27 cellular contexts compared by ENCODE assay signal in the genomic region with DNA sequence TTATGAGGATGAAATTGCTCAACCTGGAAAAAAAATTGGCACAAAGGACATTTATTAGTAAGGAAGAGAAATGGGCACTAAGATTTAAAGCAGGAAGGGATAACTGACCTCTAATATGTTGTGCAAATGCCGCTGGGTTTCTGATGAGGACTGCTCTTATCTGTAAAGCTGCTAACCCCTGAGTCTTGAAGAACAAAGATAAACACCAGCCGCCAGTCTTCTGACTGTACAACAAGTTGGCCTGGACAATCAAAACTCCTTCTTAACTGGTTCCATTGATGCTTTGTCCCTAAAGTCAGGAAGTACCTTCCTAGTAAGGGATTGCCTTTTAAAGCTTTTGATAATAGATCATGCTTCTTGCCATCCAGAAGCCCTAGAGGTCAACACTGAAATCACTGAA.
"Had no signal": no experiment of that assay in that cellular context is flagged by ENCODE, and none has a peak within 500 bp of the region (broad histone marks: within the 10 kb centered on the region; RNA-seq: fewer than 3 reads in every experiment).

No MANE protein-coding gene starts in this region.

- H3K4me3 ChIP-seq: lower lobe of right lung, pancreas, prostate gland, spleen, suprapubic skin, thoracic aorta, tibial artery, upper lobe of right lung had no signal

- H3K9me3 ChIP-seq: lower lobe of right lung, pancreas, prostate gland, spleen, suprapubic skin, thoracic aorta, tibial artery, upper lobe of right lung had no signal

- FAIRE-seq: keratinocyte, pancreas, small intestine, urothelium cell line had no signal

- DNase-seq: hippocampal formation; kidney glomerular epithelial cell; left cardiac atrium; lower lobe of right lung; mammary epithelial cell; mesenchymal stem cell; naive thymus-derived CD8-positive, alpha-beta T cell; nucleus accumbens; pancreas; posterior cingulate gyrus; retina; right cardiac atrium; small intestine; spleen; stimulated activated CD4-positive, alpha-beta T cell treated with anti-CD3 and anti-CD28 coated beads, Interleukin-4, amount 100 ng/mL, for 24 hours; stimulated activated naive CD4-positive, alpha-beta T cell; tibial artery; trophoblast cell; upper lobe of right lung had no signal

- H3K27ac ChIP-seq: lower lobe of right lung, pancreas, prostate gland, spleen, suprapubic skin, thoracic aorta, tibial artery, upper lobe of right lung had no signal

- H3K36me3 ChIP-seq: lower lobe of right lung, pancreas, prostate gland, spleen, suprapubic skin, thoracic aorta, tibial artery, upper lobe of right lung had no signal

- H3K27me3 ChIP-seq: pancreas, suprapubic skin had no signal

- H3K4me1 ChIP-seq: lower lobe of right lung, pancreas, prostate gland, spleen, suprapubic skin, tibial artery, upper lobe of right lung had no signal

- ATAC-seq: left cardiac atrium; left lobe of liver; lower lobe of right lung; naive thymus-derived CD8-positive, alpha-beta T cell; pancreas; right cardiac atrium; sciatic nerve; stimulated activated effector memory CD8-positive, alpha-beta T cell treated with anti-CD3 and anti-CD28 coated beads, Interleukin-12 subunit alpha, Interleukin-12 subunit beta, amount 100 ng/mL, for 72 hours; upper lobe of right lung had no signal
